Comparison of ENCODE assay signal across 21 cellular contexts in genomic region chr17:63716426-63716825, GRCh38.
"Had no signal": no experiment of that assay in that cellular context is flagged by ENCODE, and none has a peak within 500 bp of the region (broad histone marks: within the 10 kb centered on the region; RNA-seq: fewer than 3 reads in every experiment).

No MANE protein-coding gene starts in this region.

- H3K27me3 ChIP-seq: foreskin keratinocyte, hepatocyte, left lung, neutrophil, pancreas, right atrium auricular region, transverse colon had no signal

- DNase-seq: activated CD4-positive, alpha-beta memory T cell treated with anti-CD3 and anti-CD28 coated beads for 36 hours; activated CD4-positive, alpha-beta T cell treated with anti-CD3 and anti-CD28 coated beads for 48 hours; activated gamma-delta T cell; activated naive CD4-positive, alpha-beta T cell treated with anti-CD3 and anti-CD28 coated beads, Interleukin-2, amount 50 U/mL, for 16 hours; amniotic stem cell; cerebellar nuclear complex; foreskin keratinocyte; kidney glomerular epithelial cell; left lung; mammary epithelial cell; midbrain; pancreas; psoas muscle; stimulated activated CD4-positive, alpha-beta T cell treated with anti-CD3 and anti-CD28 coated beads, Interleukin-12 subunit alpha, Interleukin-12 subunit beta, amount 100 ng/mL, for 4 hours; transverse colon had no signal

- H3K27me3 Mint-ChIP-seq: activated CD4-positive, alpha-beta memory T cell treated with anti-CD3 and anti-CD28 coated beads for 36 hours; natural killer cell treated with Interleukin-12 subunit alpha and Interleukin-12 subunit beta and Interleukin-15 and Interleukin-18, amount 100 ng/mL, for 72 hours had no signal

- H3K4me1 ChIP-seq: foreskin keratinocyte, left lung, pancreas, psoas muscle, right atrium auricular region, transverse colon had no signal

- H3K27ac Mint-ChIP-seq: activated CD4-positive, alpha-beta memory T cell treated with anti-CD3 and anti-CD28 coated beads for 36 hours; T-helper 1 cell treated with Interleukin-12 subunit alpha and Interleukin-12 subunit beta and Interleukin-4 antibody, amounts not matched to agents 30 μg/mL and 1 μg/mL, for 36 hours had no signal

- H3K4me2 ChIP-seq: hepatocyte had no signal

- H2AFZ ChIP-seq: hepatocyte had no signal

- H3K79me2 ChIP-seq: hepatocyte had no signal

- H3K9me3 ChIP-seq: left lung, neutrophil, pancreas, psoas muscle, right atrium auricular region, transverse colon had no signal

- H3K4me3 Mint-ChIP-seq: activated CD4-positive, alpha-beta memory T cell treated with anti-CD3 and anti-CD28 coated beads for 36 hours; natural killer cell treated with Interleukin-12 subunit alpha and Interleukin-12 subunit beta and Interleukin-15 and Interleukin-18, amount 100 ng/mL, for 72 hours; T-helper 1 cell treated with Interleukin-12 subunit alpha and Interleukin-12 subunit beta and Interleukin-4 antibody, amounts not matched to agents 30 μg/mL and 1 μg/mL, for 36 hours had no signal

- H3K27ac ChIP-seq: coronary artery, foreskin keratinocyte, hepatocyte, left lung, neutrophil, pancreas, psoas muscle, right atrium auricular region, transverse colon had no signal

- H3K4me3 ChIP-seq: coronary artery, hepatocyte, left lung, pancreas, psoas muscle, right atrium auricular region, transverse colon had no signal

- H3K9me3 Mint-ChIP-seq: activated CD4-positive, alpha-beta memory T cell treated with anti-CD3 and anti-CD28 coated beads for 36 hours; natural killer cell treated with Interleukin-12 subunit alpha and Interleukin-12 subunit beta and Interleukin-15 and Interleukin-18, amount 100 ng/mL, for 72 hours; T-helper 1 cell treated with Interleukin-12 subunit alpha and Interleukin-12 subunit beta and Interleukin-4 antibody, amounts not matched to agents 30 μg/mL and 1 μg/mL, for 36 hours had no signal

- ATAC-seq: foreskin keratinocyte; left lung; natural killer cell treated with Interleukin-12 subunit alpha and Interleukin-12 subunit beta and Interleukin-15 and Interleukin-18, amount 100 ng/mL, for 72 hours; pancreas; psoas muscle had no signal
